ENCODE assay signal across 8 cellular contexts in the genomic region with DNA sequence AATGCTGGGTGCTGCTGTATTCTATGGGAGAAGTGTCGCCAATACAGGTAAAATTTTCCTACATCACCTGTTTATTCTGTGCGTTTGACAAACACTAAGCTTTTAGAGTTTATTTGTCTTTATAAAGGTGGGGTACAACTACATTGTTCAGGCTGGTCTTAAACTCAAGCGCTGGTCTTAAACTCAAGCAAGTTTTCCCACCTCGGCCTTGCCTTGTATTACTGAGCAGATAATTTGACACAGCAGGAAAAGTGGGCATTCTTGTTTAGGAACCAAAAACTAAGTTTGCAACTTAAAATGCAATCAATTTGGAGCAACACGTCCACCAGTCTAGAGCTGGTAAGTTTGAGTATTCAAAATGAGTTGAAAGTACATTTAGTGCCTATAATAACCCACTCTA.
DNase-seq lines count a peak whose midpoint lies in the region; ATAC-seq and TF ChIP-seq lines count a peak whose summit lies in the region.
"Not testable (repeated sequence)": the region's sequence is repeated elsewhere in the genome, so short reads cannot be mapped to it uniquely, and the experiment has no call there.

No MANE protein-coding gene starts in this region.

- H3K4me3 Mint-ChIP-seq in activated CD4-positive, alpha-beta memory T cell treated with anti-CD3 and anti-CD28 coated beads, Interleukin-2, amount 10 ng/mL, durations not matched to agents 7 days and 5 days = peak overlapping the region; percentile 86
- peak overlapping the region; percentile 90 for H3K4me3 Mint-ChIP-seq in progenitor cell of endocrine pancreas (ENCODE audit: low read depth)

- CTCF ChIA-PET in activated CD4-positive, alpha-beta memory T cell treated with anti-CD3 and anti-CD28 coated beads, Interleukin-2, amount 10 ng/mL, durations not matched to agents 7 days and 5 days (lab: Charles Lee) = interaction anchor here (0.6 to 3.8 kb wide), 7 partner anchors 9 to 319 kb away, joined by 4 to 48 read pairs (median 8); a partner anchor contains a TSS

- peak overlapping the region; percentile 76 to 88 for H3K27ac ChIP-seq in breast epithelium
- peak overlapping the region; percentile 77 for H3K27ac ChIP-seq in lower lobe of right lung
- peak overlapping the region; percentile 38 for H3K27ac ChIP-seq in upper lobe of right lung

- not testable (repeated sequence) for TF ChIP-seq CTCF in GM06990 (IDR thresholded peaks at IDR 0.05; ENCODE audit: insufficient read depth, low read length, poor library complexity, severe bottlenecking); breast epithelium (IDR thresholded peaks at IDR 0.05); fibroblast of pulmonary artery (IDR thresholded peaks at IDR 0.05; ENCODE audit: low read length, missing control alignments); lower lobe of right lung (IDR thresholded peaks at IDR 0.05); progenitor cell of endocrine pancreas (IDR thresholded peaks at IDR 0.05; ENCODE audit: unreplicated experiment); upper lobe of right lung (IDR thresholded peaks at IDR 0.05)

- H3K9me3 Mint-ChIP-seq in activated CD4-positive, alpha-beta memory T cell treated with anti-CD3 and anti-CD28 coated beads, Interleukin-2, amount 10 ng/mL, durations not matched to agents 7 days and 5 days; progenitor cell of endocrine pancreas (ENCODE audit: low read depth): not testable (repeated sequence)

- peak overlapping the region; percentile 93 for H3K27ac Mint-ChIP-seq in activated CD4-positive, alpha-beta memory T cell treated with anti-CD3 and anti-CD28 coated beads, Interleukin-2, amount 10 ng/mL, durations not matched to agents 7 days and 5 days
- peak overlapping the region; percentile 97 for H3K27ac Mint-ChIP-seq in progenitor cell of endocrine pancreas

- peaks cover 45% of the 10 kb centered on the region for H3K4me1 Mint-ChIP-seq in activated CD4-positive, alpha-beta memory T cell treated with anti-CD3 and anti-CD28 coated beads, Interleukin-2, amount 10 ng/mL, durations not matched to agents 7 days and 5 days
- peaks cover 28% of the 10 kb centered on the region for H3K4me1 Mint-ChIP-seq in progenitor cell of endocrine pancreas (ENCODE audit: low read depth)

- H3K4me3 ChIP-seq in GM06990 (replicated peaks; ENCODE audit: low read depth, low read length) = peak overlapping the region; percentile 67
- H3K4me3 ChIP-seq in breast epithelium = peak overlapping the region; percentile 39 to 72 (median 61)
- peak overlapping the region; percentile 63 for H3K4me3 ChIP-seq in fibroblast of pulmonary artery (replicated peaks; ENCODE audit: low read depth, low read length)
- H3K4me3 ChIP-seq in lower lobe of right lung = peak overlapping the region; percentile 58
- H3K4me3 ChIP-seq in upper lobe of right lung = peak overlapping the region; percentile 50

- H3K27me3 ChIP-seq in GM06990 (replicated peaks; ENCODE audit: control insufficient read depth, insufficient read depth, low read length); breast epithelium: not testable (repeated sequence)
- H3K27me3 ChIP-seq in lower lobe of right lung (ENCODE audit: low read depth) (peaks cover 58% of the 10 kb centered on the region), upper lobe of right lung (peaks cover 66% of the 10 kb centered on the region)

- not testable (repeated sequence) for H3K4me1 ChIP-seq in breast epithelium, upper lobe of right lung
- peaks cover 18% of the 10 kb centered on the region for H3K4me1 ChIP-seq in lower lobe of right lung

- H3K36me3 Mint-ChIP-seq in activated CD4-positive, alpha-beta memory T cell treated with anti-CD3 and anti-CD28 coated beads, Interleukin-2, amount 10 ng/mL, durations not matched to agents 7 days and 5 days (ENCODE audit: low read depth) = peaks cover 19% of the 10 kb centered on the region
- not testable (repeated sequence) for H3K36me3 Mint-ChIP-seq in progenitor cell of endocrine pancreas (ENCODE audit: insufficient read depth)

- TF ChIP-seq POLR2A in breast epithelium (IDR thresholded peaks at IDR 0.05) = not testable (repeated sequence)

- POLR2A ChIA-PET in activated CD4-positive, alpha-beta memory T cell treated with anti-CD3 and anti-CD28 coated beads, Interleukin-2, amount 10 ng/mL, durations not matched to agents 7 days and 5 days (lab: Charles Lee) = interaction anchor here (0.8 to 4.1 kb wide), 21 partner anchors 22 to 1620 kb away, joined by 3 to 51 read pairs (median 10); a partner anchor contains a TSS

- not testable (repeated sequence) for H3K36me3 ChIP-seq in GM06990 (ENCODE audit: control insufficient read depth, insufficient read depth, low read length); breast epithelium; lower lobe of right lung; upper lobe of right lung

- not testable (repeated sequence) for H3K27me3 Mint-ChIP-seq in activated CD4-positive, alpha-beta memory T cell treated with anti-CD3 and anti-CD28 coated beads, Interleukin-2, amount 10 ng/mL, durations not matched to agents 7 days and 5 days; progenitor cell of endocrine pancreas

- not testable (repeated sequence) for DNase-seq in GM06990 (ENCODE audit: extremely low read depth, insufficient read length); activated CD4-positive, alpha-beta memory T cell treated with anti-CD3 and anti-CD28 coated beads, Interleukin-2, amount 10 ng/mL, durations not matched to agents 7 days and 5 days; breast epithelium (ENCODE audit: low spot score in 2 of 2); fibroblast of pulmonary artery (ENCODE audit: low read depth); lower lobe of right lung; progenitor cell of endocrine pancreas (ENCODE audit: low spot score, unreplicated experiment); upper lobe of right lung
- DNase-seq in NCI-H69 (lab: John Stamatoyannopoulos, UW) = peak; percentile 47

- not testable (repeated sequence) for ATAC-seq in lower lobe of right lung, upper lobe of right lung

- H3K9me3 ChIP-seq in breast epithelium, lower lobe of right lung, upper lobe of right lung: not testable (repeated sequence)

- intact Hi-C loops in breast epithelium (cut with DNase I; ENCODE audit: low total_unique reads); lower lobe of right lung (cut with DNase I); upper lobe of right lung (cut with DNase I): not testable (repeated sequence)
